Comparison of ENCODE assay signal across 16 cellular contexts in genomic region chr10:89118091-89118490, GRCh38.
DNase-seq lines count a peak whose midpoint lies in the region; ATAC-seq and TF ChIP-seq lines count a peak whose summit lies in the region.
"Had no signal": no experiment of that assay in that cellular context is flagged by ENCODE, and none has a peak within 500 bp of the region (broad histone marks: within the 10 kb centered on the region; RNA-seq: fewer than 3 reads in every experiment).

No MANE protein-coding gene starts in this region.

- H3K36me3 ChIP-seq in breast epithelium (no peaks in the 10 kb centered on the region), RWPE2 (ENCODE audit: low read depth) (no peaks in the 10 kb centered on the region), colonic mucosa (no peaks in the 10 kb centered on the region)
- H3K36me3 ChIP-seq: adrenal gland, sigmoid colon had no signal

- H3K4me3 Mint-ChIP-seq in MCF 10A (ENCODE audit: unreplicated experiment), result no peak overlapping the region
- H3K4me3 Mint-ChIP-seq: activated CD4-positive, alpha-beta memory T cell treated with anti-CD3 and anti-CD28 coated beads, Interleukin-2, amount 10 ng/mL, durations not matched to agents 7 days and 5 days; memory B cell; stimulated activated naive B cell treated with anti-CD40 and anti-IgM and Interleukin-4, amounts not matched to agents 10 μg/mL and 1 μg/mL and 100 μg/mL, for 72 hours had no signal

- H3K9me3 ChIP-seq in breast epithelium (no peaks in the 10 kb centered on the region), RWPE2 (ENCODE audit: severe bottlenecking) (no peaks in the 10 kb centered on the region), colonic mucosa (no peaks in the 10 kb centered on the region)
- H3K9me3 ChIP-seq: A549, adrenal gland, sigmoid colon had no signal

- H3K27ac Mint-ChIP-seq in MCF 10A (ENCODE audit: low read depth, unreplicated experiment), result no peak overlapping the region
- H3K27ac Mint-ChIP-seq: activated CD4-positive, alpha-beta memory T cell treated with anti-CD3 and anti-CD28 coated beads, Interleukin-2, amount 10 ng/mL, durations not matched to agents 7 days and 5 days; memory B cell; stimulated activated naive B cell treated with anti-CD40 and anti-IgM and Interleukin-4, amounts not matched to agents 10 μg/mL and 1 μg/mL and 100 μg/mL, for 72 hours had no signal

- POLR2A ChIA-PET in MCF 10A (lab: Yijun Ruan, JAX), result no interaction called here

- CTCF ChIA-PET in MCF 10A (lab: Yijun Ruan, JAX), result interaction anchor here (2.1 kb wide), 1 partner anchor 88 kb away, joined by 8 read pairs; no protein-coding TSS in a partner anchor

- H3K27me3 ChIP-seq in breast epithelium, result no peaks in the 10 kb centered on the region
- no peaks in the 10 kb centered on the region for H3K27me3 ChIP-seq in RWPE2 (ENCODE audit: insufficient read depth, poor library complexity, severe bottlenecking)
- H3K27me3 ChIP-seq in colonic mucosa, result no peaks in the 10 kb centered on the region
- H3K27me3 ChIP-seq: adrenal gland, sigmoid colon had no signal

- H3K36me3 Mint-ChIP-seq in MCF 10A (ENCODE audit: insufficient read depth, unreplicated experiment), result no peaks in the 10 kb centered on the region
- H3K36me3 Mint-ChIP-seq: memory B cell; stimulated activated naive B cell treated with anti-CD40 and anti-IgM and Interleukin-4, amounts not matched to agents 10 μg/mL and 1 μg/mL and 100 μg/mL, for 72 hours had no signal

- intact Hi-C loops in MCF 10A (cut with micrococcal nuclease) (no loop called here), breast epithelium (cut with DNase I; ENCODE audit: low total_unique reads) (no loop called here), colonic mucosa (cut with DNase I) (no loop called here)

- peak; percentile 86 for ATAC-seq in RWPE2 (ENCODE audit: low read depth)
- ATAC-seq: A549; stimulated activated naive B cell treated with anti-CD40 and anti-IgM and Interleukin-4, amounts not matched to agents 10 μg/mL and 1 μg/mL and 100 μg/mL, for 72 hours had no signal

- BruUV-seq in MCF 10A (replicated peaks; lab: Mats Ljungman, UMichigan), result no TSS peak

- peaks cover 7% of the 10 kb centered on the region for H3K9me3 Mint-ChIP-seq in MCF 10A (ENCODE audit: unreplicated experiment)
- H3K9me3 Mint-ChIP-seq: activated CD4-positive, alpha-beta memory T cell treated with anti-CD3 and anti-CD28 coated beads, Interleukin-2, amount 10 ng/mL, durations not matched to agents 7 days and 5 days had no signal

- H3K4me1 ChIP-seq in breast epithelium (no peaks in the 10 kb centered on the region), RWPE2 (ENCODE audit: insufficient read depth, poor library complexity, severe bottlenecking) (peaks cover 27% of the 10 kb centered on the region), colonic mucosa (no peaks in the 10 kb centered on the region)
- H3K4me1 ChIP-seq: adrenal gland, sigmoid colon had no signal

- no peaks in the 10 kb centered on the region for H3K27me3 Mint-ChIP-seq in MCF 10A (ENCODE audit: insufficient read depth, unreplicated experiment)

- H3K27ac ChIP-seq in breast epithelium, result no peak overlapping the region
- H3K27ac ChIP-seq in RWPE2 (ENCODE audit: poor library complexity, severe bottlenecking), result peak overlapping the region; percentile 31
- no peak overlapping the region for H3K27ac ChIP-seq in colonic mucosa
- H3K27ac ChIP-seq: A549, adrenal gland, sigmoid colon had no signal

- TF ChIP-seq POLR2A in breast epithelium (IDR thresholded peaks at IDR 0.05), result no peak

- TF ChIP-seq CTCF in MCF 10A (IDR thresholded peaks at IDR 0.05; ENCODE audit: unreplicated experiment) (no peak), breast epithelium (IDR thresholded peaks at IDR 0.05) (no peak), RWPE2 (IDR thresholded peaks at IDR 0.05; ENCODE audit: poor library complexity, severe bottlenecking) (no peak), fibroblast of pulmonary artery (IDR thresholded peaks at IDR 0.05; ENCODE audit: low read length, missing control alignments) (no peak), colonic mucosa (IDR thresholded peaks at IDR 0.05) (no peak)

- H3K4me1 Mint-ChIP-seq in MCF 10A (ENCODE audit: insufficient read depth, unreplicated experiment), result peaks cover 26% of the 10 kb centered on the region
- H3K4me1 Mint-ChIP-seq: activated CD4-positive, alpha-beta memory T cell treated with anti-CD3 and anti-CD28 coated beads, Interleukin-2, amount 10 ng/mL, durations not matched to agents 7 days and 5 days had no signal

- no peak overlapping the region for H3K9ac ChIP-seq in colonic mucosa (ENCODE audit: low read depth in 2 of 2, low read length in 2 of 2)

- DNase-seq in MCF 10A (ENCODE audit: unreplicated experiment) (peak; percentile 51), breast epithelium (ENCODE audit: low spot score in 2 of 2) (no peak), RWPE2 (ENCODE audit: low spot score) (no peak), fibroblast of pulmonary artery (ENCODE audit: low read depth) (peak; percentile 23), NAMALWA (ENCODE audit: low spot score) (no peak), cerebellum (ENCODE audit: low spot score) (no peak), colonic mucosa (no peak)
- DNase-seq in stimulated activated CD4-positive, alpha-beta T cell treated with anti-CD3 and anti-CD28 coated beads, Interleukin-2, amount 100 ng/mL, for 48 hours, result no peak
- DNase-seq: activated CD4-positive, alpha-beta memory T cell treated with anti-CD3 and anti-CD28 coated beads, Interleukin-2, amount 10 ng/mL, durations not matched to agents 7 days and 5 days; adrenal gland; COR-L47; NCI-H2171 treated with DMSO at 0.1 percent for 48 hours; sigmoid colon; stimulated activated naive B cell treated with anti-CD40 and anti-IgM and Interleukin-4, amounts not matched to agents 10 μg/mL and 1 μg/mL and 100 μg/mL, for 72 hours had no signal

- no peak overlapping the region for H3K4me3 ChIP-seq in breast epithelium
- H3K4me3 ChIP-seq in RWPE2 (ENCODE audit: severe bottlenecking), result no peak overlapping the region
- H3K4me3 ChIP-seq in fibroblast of pulmonary artery (replicated peaks; ENCODE audit: low read depth, low read length), result no peak overlapping the region
- H3K4me3 ChIP-seq in colonic mucosa, result no peak overlapping the region
- H3K4me3 ChIP-seq: A549, adrenal gland, sigmoid colon had no signal

Comparison
In these comparisons a context has a peak if more than half of its experiments do, and no peak if none do; other contexts are left out.
1. DNase-seq: peak in MCF 10A (single experiment) and fibroblast of pulmonary artery (single experiment); none in breast epithelium (0 of 2), RWPE2 (single experiment), NAMALWA (single experiment), stimulated activated CD4-positive, alpha-beta T cell treated with anti-CD3 and anti-CD28 coated beads, Interleukin-2, amount 100 ng/mL, for 48 hours (0 of 2), cerebellum (single experiment) and colonic mucosa (single experiment).